In genomic region chr21:14405225-14405624, GRCh38 we compare ENCODE assay signal across 17 cellular contexts. TPM values are rescaled to one million over a fixed set of nuclear protein-coding genes. Genes with fewer than 3 reads are reported as not detected.
DNase-seq lines count a peak whose midpoint lies in the region; ATAC-seq and TF ChIP-seq lines count a peak whose summit lies in the region.
"Had no signal": no experiment of that assay in that cellular context is flagged by ENCODE, and none has a peak within 500 bp of the region (broad histone marks: within the 10 kb centered on the region; RNA-seq: fewer than 3 reads in every experiment).

No MANE protein-coding gene starts in this region.

- POLR2A ChIA-PET in activated CD4-positive, alpha-beta T cell treated with anti-CD3 and anti-CD28 coated beads, Interleukin-2, amount 10 ng/mL, durations not matched to agents 7 days and 5 days (lab: Charles Lee): no interaction called here
- POLR2A ChIA-PET in OCI-LY7 (lab: Charles Lee): interaction anchor here (1.3 kb wide), 1 partner anchor 358 kb away, joined by 3 read pairs; no protein-coding TSS in a partner anchor

- H2BK5ac ChIP-seq in trophoblast cell (ENCODE audit: low read depth, low read length, poor library complexity): no peak overlapping the region

- no peak overlapping the region for H3K4me3 ChIP-seq in OCI-LY7 (ENCODE audit: low read depth, low read length, poor library complexity, severe bottlenecking)
- no peak overlapping the region for H3K4me3 ChIP-seq in trophoblast cell (ENCODE audit: low read depth, low read length)
- H3K4me3 ChIP-seq: BLaER1, GM12878, GM23248 had no signal

- H2BK120ac ChIP-seq in trophoblast cell (ENCODE audit: insufficient read depth, low read length, poor library complexity): no peak overlapping the region

- DNase-seq in activated CD4-positive, alpha-beta T cell treated with anti-CD3 and anti-CD28 coated beads, Interleukin-2, amount 10 ng/mL, durations not matched to agents 24 days and 14 days: peak; percentile 51
- DNase-seq in activated CD4-positive, alpha-beta T cell treated with anti-CD3 and anti-CD28 coated beads, Interleukin-2, amount 10 ng/mL, durations not matched to agents 7 days and 5 days: no peak
- DNase-seq in KBM-7: peak; percentile 5
- no peak for DNase-seq in OCI-LY7 (ENCODE audit: low spot score)
- DNase-seq in trophoblast cell: no peak
- DNase-seq in left cardiac atrium: no peak
- no peak for DNase-seq in HuH-7.5 (ENCODE audit: low spot score)
- no peak for DNase-seq in T-helper 2 cell treated with Interferon-gamma antibody and Interleukin-4, amounts not matched to agents 5 μg/mL and 100 μg/mL, for 36 hours (ENCODE audit: low spot score)
- DNase-seq: 8988T; AML-193; Calu3; CD4-positive, CD25-positive, alpha-beta regulatory T cell; DMS 273 treated with DMSO at 0.1 percent for 48 hours; GM23248; H9 had no signal

- intact Hi-C loops in activated CD4-positive, alpha-beta T cell treated with anti-CD3 and anti-CD28 coated beads, Interleukin-2, amount 10 ng/mL, durations not matched to agents 24 days and 14 days (cut with micrococcal nuclease): loop anchor here (10.0 kb wide), 1 partner anchor 330 kb away; no protein-coding TSS in a partner anchor
- intact Hi-C loops in OCI-LY7 (cut with micrococcal nuclease; ENCODE audit: unreplicated experiment) (loop anchor here (10.0 kb wide), 1 partner anchor 460 kb away; no protein-coding TSS in a partner anchor), left cardiac atrium (cut with DNase I) (loop anchor here in 1 of 2 donors (10.0 kb wide), 1 partner anchor 330 kb away; no protein-coding TSS in a partner anchor)

- H3K9me3 ChIP-seq in OCI-LY7 (ENCODE audit: low read length): no peaks in the 10 kb centered on the region
- no peaks in the 10 kb centered on the region for H3K9me3 ChIP-seq in trophoblast cell (ENCODE audit: insufficient read depth, low read depth, low read length)
- H3K9me3 ChIP-seq: BLaER1 had no signal

- H3K9ac ChIP-seq in trophoblast cell (ENCODE audit: low read length): no peak overlapping the region
- H3K9ac ChIP-seq: BLaER1, GM23248 had no signal

- no peaks in the 10 kb centered on the region for H3K79me1 ChIP-seq in trophoblast cell (ENCODE audit: low read length)

- no peaks in the 10 kb centered on the region for H3K36me3 Mint-ChIP-seq in activated CD4-positive, alpha-beta T cell treated with anti-CD3 and anti-CD28 coated beads, Interleukin-2, amount 10 ng/mL, durations not matched to agents 24 days and 14 days (ENCODE audit: low read depth)
- H3K36me3 Mint-ChIP-seq in activated CD4-positive, alpha-beta T cell treated with anti-CD3 and anti-CD28 coated beads, Interleukin-2, amount 10 ng/mL, durations not matched to agents 7 days and 5 days (ENCODE audit: low read depth): no peaks in the 10 kb centered on the region
- no peaks in the 10 kb centered on the region for H3K36me3 Mint-ChIP-seq in T-helper 2 cell treated with Interferon-gamma antibody and Interleukin-4, amounts not matched to agents 5 μg/mL and 100 μg/mL, for 36 hours (ENCODE audit: low read depth)
- H3K36me3 Mint-ChIP-seq: CD4-positive, CD25-positive, alpha-beta regulatory T cell had no signal

- no peak overlapping the region for H2AK5ac ChIP-seq in trophoblast cell (ENCODE audit: low read length)

- no peaks in the 10 kb centered on the region for H3K27me3 ChIP-seq in trophoblast cell (ENCODE audit: insufficient read depth, low read length)
- H3K27me3 ChIP-seq: BLaER1 had no signal

- no peak overlapping the region for H4K8ac ChIP-seq in trophoblast cell (ENCODE audit: low read depth, low read length)

- ATAC-seq in left cardiac atrium: no peak
- ATAC-seq: GM12878 had no signal

- 0 out of 2 replicates have a peak overlapping the region, but pooled peaks have one; percentile 12 for H2AFZ ChIP-seq in OCI-LY7 (ENCODE audit: low read length)
- H2AFZ ChIP-seq in trophoblast cell (ENCODE audit: insufficient read depth, low read length, poor library complexity): peak overlapping the region; percentile 63
- H2AFZ ChIP-seq: GM23248 had no signal

- H3K79me2 ChIP-seq in OCI-LY7 (ENCODE audit: insufficient read depth, low read depth, low read length): no peaks in the 10 kb centered on the region
- no peaks in the 10 kb centered on the region for H3K79me2 ChIP-seq in trophoblast cell (ENCODE audit: control insufficient read depth, insufficient read depth, low read length, poor library complexity)

- no peak overlapping the region for H4K91ac ChIP-seq in trophoblast cell (ENCODE audit: low read depth, low read length)

- WGBS in trophoblast cell (ENCODE audit: extremely low coverage, insufficient coverage, insufficient read length): no CpG with 5 or more reads among the region's 1 CpG

- peaks cover 5% of the 10 kb centered on the region for H3K4me1 Mint-ChIP-seq in activated CD4-positive, alpha-beta T cell treated with anti-CD3 and anti-CD28 coated beads, Interleukin-2, amount 10 ng/mL, durations not matched to agents 24 days and 14 days
- no peaks in the 10 kb centered on the region for H3K4me1 Mint-ChIP-seq in activated CD4-positive, alpha-beta T cell treated with anti-CD3 and anti-CD28 coated beads, Interleukin-2, amount 10 ng/mL, durations not matched to agents 7 days and 5 days
- H3K4me1 Mint-ChIP-seq in T-helper 2 cell treated with Interferon-gamma antibody and Interleukin-4, amounts not matched to agents 5 μg/mL and 100 μg/mL, for 36 hours (ENCODE audit: low read depth): peaks cover 1% of the 10 kb centered on the region

- in situ Hi-C loops in KBM-7 (cut with MboI; ENCODE audit: low pct_unique_long_range_greater_than_20kb, low sequenced_read_pairs): no loop called here

- no peak overlapping the region for H3K27ac ChIP-seq in OCI-LY7 (ENCODE audit: low read depth, low read length, poor library complexity, severe bottlenecking)
- H3K27ac ChIP-seq in trophoblast cell (ENCODE audit: low read depth, low read length): no peak overlapping the region
- H3K27ac ChIP-seq: BLaER1, GM23248 had no signal

- H3K27me3 Mint-ChIP-seq in activated CD4-positive, alpha-beta T cell treated with anti-CD3 and anti-CD28 coated beads, Interleukin-2, amount 10 ng/mL, durations not matched to agents 24 days and 14 days: peaks cover 2% of the 10 kb centered on the region
- H3K27me3 Mint-ChIP-seq in activated CD4-positive, alpha-beta T cell treated with anti-CD3 and anti-CD28 coated beads, Interleukin-2, amount 10 ng/mL, durations not matched to agents 7 days and 5 days: no peaks in the 10 kb centered on the region
- peaks cover 6% of the 10 kb centered on the region for H3K27me3 Mint-ChIP-seq in T-helper 2 cell treated with Interferon-gamma antibody and Interleukin-4, amounts not matched to agents 5 μg/mL and 100 μg/mL, for 36 hours (ENCODE audit: low read depth)

- H4K12ac ChIP-seq in trophoblast cell (ENCODE audit: low read depth, low read length): no peak overlapping the region

- CTCF ChIA-PET in activated CD4-positive, alpha-beta T cell treated with anti-CD3 and anti-CD28 coated beads, Interleukin-2, amount 10 ng/mL, durations not matched to agents 7 days and 5 days (lab: Charles Lee): no interaction called here
- CTCF ChIA-PET in OCI-LY7 (lab: Charles Lee; ENCODE audit: unreplicated experiment): no interaction called here

- no peak overlapping the region for H3K14ac ChIP-seq in trophoblast cell (ENCODE audit: low read length)

- H3K4ac ChIP-seq in trophoblast cell (ENCODE audit: low read depth, low read length): no peak overlapping the region

- no peaks in the 10 kb centered on the region for H3K9me3 Mint-ChIP-seq in activated CD4-positive, alpha-beta T cell treated with anti-CD3 and anti-CD28 coated beads, Interleukin-2, amount 10 ng/mL, durations not matched to agents 24 days and 14 days
- H3K9me3 Mint-ChIP-seq in activated CD4-positive, alpha-beta T cell treated with anti-CD3 and anti-CD28 coated beads, Interleukin-2, amount 10 ng/mL, durations not matched to agents 7 days and 5 days: no peaks in the 10 kb centered on the region
- H3K9me3 Mint-ChIP-seq in T-helper 2 cell treated with Interferon-gamma antibody and Interleukin-4, amounts not matched to agents 5 μg/mL and 100 μg/mL, for 36 hours: peaks cover 5% of the 10 kb centered on the region

- H2BK12ac ChIP-seq in trophoblast cell (ENCODE audit: low read length): no peak overlapping the region

- H3K9me2 ChIP-seq in OCI-LY7 (ENCODE audit: insufficient read depth, low read length): no peaks in the 10 kb centered on the region

- no peak overlapping the region for H3K27ac Mint-ChIP-seq in activated CD4-positive, alpha-beta T cell treated with anti-CD3 and anti-CD28 coated beads, Interleukin-2, amount 10 ng/mL, durations not matched to agents 24 days and 14 days
- no peak overlapping the region for H3K27ac Mint-ChIP-seq in activated CD4-positive, alpha-beta T cell treated with anti-CD3 and anti-CD28 coated beads, Interleukin-2, amount 10 ng/mL, durations not matched to agents 7 days and 5 days
- no peak overlapping the region for H3K27ac Mint-ChIP-seq in T-helper 2 cell treated with Interferon-gamma antibody and Interleukin-4, amounts not matched to agents 5 μg/mL and 100 μg/mL, for 36 hours
- H3K27ac Mint-ChIP-seq: H9 had no signal

- no TSS peak for BruUV-seq in OCI-LY7 (replicated peaks; lab: Mats Ljungman, UMichigan)

- no peak overlapping the region for H3K4me3 Mint-ChIP-seq in activated CD4-positive, alpha-beta T cell treated with anti-CD3 and anti-CD28 coated beads, Interleukin-2, amount 10 ng/mL, durations not matched to agents 24 days and 14 days
- no peak overlapping the region for H3K4me3 Mint-ChIP-seq in activated CD4-positive, alpha-beta T cell treated with anti-CD3 and anti-CD28 coated beads, Interleukin-2, amount 10 ng/mL, durations not matched to agents 7 days and 5 days
- H3K4me3 Mint-ChIP-seq in T-helper 2 cell treated with Interferon-gamma antibody and Interleukin-4, amounts not matched to agents 5 μg/mL and 100 μg/mL, for 36 hours: no peak overlapping the region
- H3K4me3 Mint-ChIP-seq: CD4-positive, CD25-positive, alpha-beta regulatory T cell; H9 had no signal

- no peak for TF ChIP-seq CTCF in OCI-LY7 (conservative IDR thresholded peaks at IDR 0.05; ENCODE audit: low read length)

- H3K36me3 ChIP-seq in OCI-LY7 (ENCODE audit: insufficient read depth, low read length) (no peaks in the 10 kb centered on the region), trophoblast cell (ENCODE audit: control insufficient read depth in 1 of 2, insufficient read depth in 2 of 2, low read length in 2 of 2) (no peaks in the 10 kb centered on the region)
- H3K36me3 ChIP-seq: BLaER1 had no signal

- H3K4me1 ChIP-seq in OCI-LY7 (ENCODE audit: insufficient read depth, low read length, poor library complexity, severe bottlenecking): no peaks in the 10 kb centered on the region
- H3K4me1 ChIP-seq in trophoblast cell (ENCODE audit: control insufficient read depth in 1 of 2, insufficient read depth in 2 of 2, low read length in 2 of 2): no peaks in the 10 kb centered on the region
- H3K4me1 ChIP-seq: BLaER1 had no signal

- H3K23ac ChIP-seq in trophoblast cell (ENCODE audit: low read length): no peak overlapping the region

- H3K4me2 ChIP-seq in OCI-LY7 (ENCODE audit: low read length) (no peak overlapping the region), trophoblast cell (ENCODE audit: low read length) (no peak overlapping the region)
- H3K4me2 ChIP-seq: BLaER1 had no signal

- no peaks in the 10 kb centered on the region for H4K20me1 ChIP-seq in OCI-LY7 (ENCODE audit: insufficient read depth, low read length)
- H4K20me1 ChIP-seq: BLaER1 had no signal

- no peak overlapping the region for H3K18ac ChIP-seq in trophoblast cell (ENCODE audit: low read length)

RNA-seq across cellular contexts. Expression of gene HSPA13, which starts 22.3 kb away (rescaled TPM):
- 40.9 and 41.6 TPM in 2 replicates for total RNA-seq in activated CD4-positive, alpha-beta T cell treated with anti-CD3 and anti-CD28 coated beads, Interleukin-2, amount 10 ng/mL, durations not matched to agents 24 days and 14 days
- 10 to 100 TPM; 26.6 to 29.6 TPM for total RNA-seq in activated CD4-positive, alpha-beta T cell treated with anti-CD3 and anti-CD28 coated beads, Interleukin-2, amount 10 ng/mL, durations not matched to agents 7 days and 5 days
- total RNA-seq in OCI-LY7 (2014; rRNA removed; shearing (Covaris generic)): 14.6 and 17.8 TPM in 2 replicates
- total RNA-seq in OCI-LY7 (2022): 31.7 and 33.4 TPM in 2 replicates
- 38.6 and 40.1 TPM in 2 replicates for polyA plus RNA-seq in trophoblast cell (2013)
- 10 to 100 TPM; 17.6 to 27.4 TPM for total RNA-seq in left cardiac atrium

Comparison
In these comparisons a context has a peak if more than half of its experiments do, and no peak if none do; other contexts are left out.
1. DNase-seq: peak in activated CD4-positive, alpha-beta T cell treated with anti-CD3 and anti-CD28 coated beads, Interleukin-2, amount 10 ng/mL, durations not matched to agents 24 days and 14 days (single experiment) and KBM-7 (single experiment); none in activated CD4-positive, alpha-beta T cell treated with anti-CD3 and anti-CD28 coated beads, Interleukin-2, amount 10 ng/mL, durations not matched to agents 7 days and 5 days (single experiment), OCI-LY7 (single experiment), trophoblast cell (0 of 2), left cardiac atrium (single experiment), HuH-7.5 (single experiment) and T-helper 2 cell treated with Interferon-gamma antibody and Interleukin-4, amounts not matched to agents 5 μg/mL and 100 μg/mL, for 36 hours (single experiment).